Comparison of ENCODE assay signal across 19 cellular contexts in the genomic region with DNA sequence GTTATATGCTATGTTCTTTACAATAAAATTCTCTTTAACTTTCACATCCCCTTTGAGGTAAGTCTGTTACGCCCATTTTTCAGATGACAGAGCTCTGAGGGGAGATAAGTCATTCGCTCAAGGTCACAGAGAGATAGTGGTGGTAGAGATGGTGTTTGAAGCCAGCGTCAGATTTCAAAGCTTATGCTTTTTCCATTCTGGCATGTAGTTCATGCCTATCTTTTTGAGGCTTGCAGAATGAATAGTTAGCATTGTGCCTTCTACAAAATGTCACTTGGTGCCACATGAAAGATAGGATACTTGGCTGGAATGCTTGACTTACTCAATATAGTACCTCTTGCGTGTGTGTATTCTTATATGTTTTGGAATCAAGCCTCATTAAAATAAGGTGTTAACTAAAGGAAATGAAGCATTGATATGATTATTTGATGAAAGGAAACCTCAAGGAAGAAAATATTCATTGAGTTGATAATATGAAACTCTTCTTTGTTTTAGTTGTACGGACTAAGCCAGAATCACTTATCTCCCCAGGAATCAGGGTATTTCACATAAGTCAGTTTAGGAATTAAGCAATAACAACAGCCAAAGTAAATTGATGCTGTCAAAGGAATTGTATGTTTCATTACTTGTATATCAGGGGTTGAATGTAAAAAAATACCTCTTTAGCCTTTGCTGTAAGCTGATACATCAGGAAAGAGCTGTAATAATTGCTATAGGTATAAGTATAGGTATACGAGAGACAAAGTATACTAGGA. TPM values are rescaled to one million over a fixed set of nuclear protein-coding genes. Genes with fewer than 3 reads are reported as not detected.
DNase-seq lines count a peak whose midpoint lies in the region; ATAC-seq and TF ChIP-seq lines count a peak whose summit lies in the region.
"Had no signal": no experiment of that assay in that cellular context is flagged by ENCODE, and none has a peak within 500 bp of the region (broad histone marks: within the 10 kb centered on the region; RNA-seq: fewer than 3 reads in every experiment).

No MANE protein-coding gene starts in this region.

- no peak overlapping the region for H2AK5ac ChIP-seq in mesendoderm (ENCODE audit: low read length)

- H3K9me2 ChIP-seq in OCI-LY7 (ENCODE audit: insufficient read depth, low read length): no peaks in the 10 kb centered on the region

- H3K4me1 ChIP-seq in left ventricle myocardium inferior (peaks cover 76% of the 10 kb centered on the region), Panc1 (ENCODE audit: control insufficient read depth, insufficient read depth, low read length) (peaks cover 73% of the 10 kb centered on the region), mesendoderm (ENCODE audit: control insufficient read depth, low read depth, low read length) (peaks cover 6% of the 10 kb centered on the region), OCI-LY7 (ENCODE audit: insufficient read depth, low read length, poor library complexity, severe bottlenecking) (no peaks in the 10 kb centered on the region)

- H3K56ac ChIP-seq in mesendoderm (ENCODE audit: low read length): no peak overlapping the region

- H3K79me2 ChIP-seq in mesendoderm (ENCODE audit: control insufficient read depth, insufficient read depth, low read length) (peaks cover 82% of the 10 kb centered on the region), OCI-LY7 (ENCODE audit: insufficient read depth, low read depth, low read length) (no peaks in the 10 kb centered on the region)

- CTCF ChIA-PET in Panc1 (lab: Charles Lee): no interaction called here
- CTCF ChIA-PET in OCI-LY7 (lab: Charles Lee; ENCODE audit: unreplicated experiment): no interaction called here

- H4K8ac ChIP-seq in mesendoderm (ENCODE audit: low read depth, low read length): peak overlapping the region; percentile 28

- H3K9ac ChIP-seq in mesendoderm (ENCODE audit: low read length): no peak overlapping the region

- H2BK5ac ChIP-seq in mesendoderm (ENCODE audit: low read length): no peak overlapping the region

- no peak overlapping the region for H3K4ac ChIP-seq in mesendoderm (ENCODE audit: low read depth, low read length)

- in situ Hi-C loops in Panc1 (cut with HindIII; ENCODE audit: low pct_unique_long_range_greater_than_20kb, low sequenced_read_pairs): no loop called here

- H3K23ac ChIP-seq in mesendoderm (ENCODE audit: low read length): no peak overlapping the region

- no peaks in the 10 kb centered on the region for H4K20me1 ChIP-seq in OCI-LY7 (ENCODE audit: insufficient read depth, low read length)

- POLR2A ChIA-PET in Panc1 (lab: Charles Lee): no interaction called here
- POLR2A ChIA-PET in OCI-LY7 (lab: Charles Lee): interaction anchor here (0.5 to 0.6 kb wide), 2 partner anchors 10 to 1287 kb away, joined by 3 to 4 read pairs; no protein-coding TSS in a partner anchor

- H3K27ac ChIP-seq in left ventricle myocardium inferior (replicated peaks) (peak overlapping the region; percentile 45), Panc1 (ENCODE audit: low read length) (peak overlapping the region; percentile 57), mesendoderm (ENCODE audit: low read depth, low read length) (no peak overlapping the region), OCI-LY7 (ENCODE audit: low read depth, low read length, poor library complexity, severe bottlenecking) (no peak overlapping the region)
- H3K27ac ChIP-seq: sigmoid colon had no signal

- H2BK120ac ChIP-seq in mesendoderm (ENCODE audit: low read depth, low read length): no peak overlapping the region

- WGBS in mesendoderm (ENCODE audit: extremely low coverage, insufficient coverage, low lambda C conversion rate): no CpG with 5 or more reads among the region's 6 CpGs

- no peak overlapping the region for H3K4me3 ChIP-seq in left ventricle myocardium inferior
- no peak overlapping the region for H3K4me3 ChIP-seq in Panc1 (ENCODE audit: low read depth in 2 of 2, low read length in 2 of 2)
- H3K4me3 ChIP-seq in mesendoderm (ENCODE audit: low read length): no peak overlapping the region
- no peak overlapping the region for H3K4me3 ChIP-seq in OCI-LY7 (ENCODE audit: low read depth, low read length, poor library complexity, severe bottlenecking)
- H3K4me3 ChIP-seq: esophagus squamous epithelium, sigmoid colon had no signal

- no peaks in the 10 kb centered on the region for H3K36me3 ChIP-seq in left ventricle myocardium inferior
- H3K36me3 ChIP-seq in Panc1 (ENCODE audit: control insufficient read depth, insufficient read depth, low read length): no peaks in the 10 kb centered on the region; the same call in 1 of the 2 replicates
- H3K36me3 ChIP-seq in mesendoderm (ENCODE audit: control insufficient read depth, insufficient read depth, low read length): no peaks in the 10 kb centered on the region
- no peaks in the 10 kb centered on the region for H3K36me3 ChIP-seq in OCI-LY7 (ENCODE audit: insufficient read depth, low read length)
- H3K36me3 ChIP-seq: esophagus squamous epithelium, sigmoid colon had no signal

- intact Hi-C loops in left ventricle myocardium inferior (cut with micrococcal nuclease) (no loop called here), left cardiac atrium (cut with DNase I) (no loop called here), Panc1 (cut with micrococcal nuclease; ENCODE audit: unreplicated experiment) (no loop called here), OCI-LY7 (cut with micrococcal nuclease; ENCODE audit: unreplicated experiment) (no loop called here)

- BruUV-seq in Panc1 (replicated peaks; lab: Mats Ljungman, UMichigan) (no TSS peak), OCI-LY7 (replicated peaks; lab: Mats Ljungman, UMichigan) (no TSS peak)

- H3K4me2 ChIP-seq in mesendoderm (ENCODE audit: low read length) (no peak overlapping the region), OCI-LY7 (ENCODE audit: low read length) (no peak overlapping the region)

- no peak overlapping the region for H2AFZ ChIP-seq in OCI-LY7 (ENCODE audit: low read length)

- H4K5ac ChIP-seq in mesendoderm (ENCODE audit: low read length): no peak overlapping the region

- no peak overlapping the region for H3K18ac ChIP-seq in mesendoderm (ENCODE audit: low read length)

- H3K27me3 ChIP-seq in left ventricle myocardium inferior (ENCODE audit: low read depth) (no peaks in the 10 kb centered on the region), Panc1 (ENCODE audit: control insufficient read depth, insufficient read depth, low read length) (no peaks in the 10 kb centered on the region), mesendoderm (ENCODE audit: insufficient read depth, low read length, poor library complexity) (no peaks in the 10 kb centered on the region)
- H3K27me3 ChIP-seq: esophagus squamous epithelium, sigmoid colon had no signal

- H3K9me3 ChIP-seq in left ventricle myocardium inferior (replicated peaks) (no peaks in the 10 kb centered on the region), Panc1 (ENCODE audit: control insufficient read depth, insufficient read depth, low read depth, low read length) (no peaks in the 10 kb centered on the region), OCI-LY7 (ENCODE audit: low read length) (no peaks in the 10 kb centered on the region)
- H3K9me3 ChIP-seq: esophagus squamous epithelium, sigmoid colon had no signal

- no peak for DNase-seq in left ventricle myocardium inferior
- no peak for DNase-seq in left cardiac atrium
- no peak for DNase-seq in Panc1 (ENCODE audit: low read depth, low spot score)
- DNase-seq in mesendoderm: no peak
- DNase-seq in GM03348 (ENCODE audit: low spot score): no peak
- DNase-seq in epidermal melanocyte (ENCODE audit: insufficient read length, low spot score): no peak
- DNase-seq in OCI-LY7 (ENCODE audit: low spot score): no peak
- DNase-seq: activated CD4-positive, alpha-beta T cell treated with anti-CD3 and anti-CD28 coated beads, Interleukin-2, amount 50 U/mL, for 1 hour; activated CD8-positive, alpha-beta memory T cell treated with anti-CD3 and anti-CD28 coated beads, Interleukin-2, amount 50 U/mL, for 4 hours; C1 segment of cervical spinal cord; effector CD4-positive, alpha-beta T cell; esophagus squamous epithelium; KBM-7; NCI-H187 treated with DMSO at 0.1 percent for 48 hours; NCI-H510A treated with DMSO at 0.1 percent for 48 hours; occipital lobe; sigmoid colon; stimulated activated CD4-positive, alpha-beta T cell treated with anti-CD3 and anti-CD28 coated beads, Interleukin-1b, Interleukin-23, amount 100 ng/mL, for 48 hours had no signal

- ATAC-seq in left cardiac atrium (no peak), Panc1 (no peak), GM21423 (IDR thresholded peaks at IDR 0.05; ENCODE audit: unreplicated experiment) (no peak)

- H3K79me1 ChIP-seq in mesendoderm (ENCODE audit: low read length): no peaks in the 10 kb centered on the region

- TF ChIP-seq CTCF in left ventricle myocardium inferior (IDR thresholded peaks at IDR 0.05; ENCODE audit: borderline replicate concordance): no peak
- no peak for TF ChIP-seq CTCF in Panc1 (IDR thresholded peaks at IDR 0.05)
- TF ChIP-seq CTCF in OCI-LY7 (conservative IDR thresholded peaks at IDR 0.05; ENCODE audit: low read length): no peak

- no peak overlapping the region for H2BK15ac ChIP-seq in mesendoderm (replicated peaks; ENCODE audit: low read depth)

RNA-seq across cellular contexts. Expression of gene SPATS2L, which starts 15.5 kb away (rescaled TPM):
- total RNA-seq in left ventricle myocardium inferior (54.9 TPM), left cardiac atrium (100 to 1,000 TPM in 1 of 2 donors, 10 to 100 TPM in 1; 95.7 to 117 TPM), Panc1 (2021; ENCODE audit: unreplicated experiment) (282 TPM), OCI-LY7 (2022) (3.1 and 6.1 TPM in 2 replicates)
- 189 TPM for polyA plus RNA-seq in Panc1 (2012; ENCODE audit: insufficient read length)
- polyA plus RNA-seq in mesendoderm (2013, experiment 1 of 2): 474 TPM
- polyA plus RNA-seq in mesendoderm (2013, experiment 2 of 2): 470 TPM
- total RNA-seq in OCI-LY7 (2014; rRNA removed; shearing (Covaris generic)): 5.2 and 8.4 TPM in 2 replicates

Comparison
In these comparisons a context has a peak if more than half of its experiments do, and no peak if none do; other contexts are left out.
1. H3K27ac ChIP-seq: peak in left ventricle myocardium inferior (single experiment) and Panc1 (single experiment); none in mesendoderm (single experiment) and OCI-LY7 (single experiment).